Comparison of ENCODE assay signal across 23 cellular contexts in the genomic region with DNA sequence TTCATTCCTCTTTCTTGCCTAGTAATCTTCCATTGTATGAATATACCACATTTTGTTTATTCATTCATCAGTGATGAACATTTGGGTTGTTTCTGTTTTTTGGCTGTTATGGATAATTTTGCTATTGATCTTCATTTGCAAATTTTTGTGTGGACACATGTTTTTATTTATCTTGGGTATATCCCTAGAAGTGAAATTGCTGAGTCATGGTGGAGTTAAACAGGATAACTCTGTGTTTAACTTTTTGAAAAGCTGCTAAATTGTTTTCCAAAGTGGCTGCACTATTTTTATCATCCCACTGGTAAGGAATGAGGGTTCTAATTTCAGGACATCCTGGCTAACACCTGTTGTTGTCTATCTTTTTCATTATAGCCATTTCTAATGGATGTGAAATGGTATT.
"Had no signal": no experiment of that assay in that cellular context is flagged by ENCODE, and none has a peak within 500 bp of the region (broad histone marks: within the 10 kb centered on the region; RNA-seq: fewer than 3 reads in every experiment).

No MANE protein-coding gene starts in this region.

- H3K4me1 ChIP-seq: lower lobe of right lung, psoas muscle, stomach had no signal

- DNase-seq: dermis blood vessel endothelial cell; effector memory CD4-positive, alpha-beta T cell; esophagus squamous epithelium; foreskin fibroblast; gastrocnemius medialis; head of caudate nucleus; left ventricle myocardium superior; lower lobe of right lung; natural killer cell; occipital lobe; ovary; posterior cingulate gyrus; psoas muscle; small intestine; stimulated activated CD4-positive, alpha-beta T cell treated with anti-CD3 and anti-CD28 coated beads, Interleukin-2, amount 100 ng/mL, for 24 hours; stimulated activated CD4-positive, alpha-beta T cell treated with anti-CD3 and anti-CD28 coated beads, Interleukin-4, amount 100 ng/mL, for 24 hours; stimulated activated naive CD4-positive, alpha-beta T cell treated with Interleukin-2 at 50 U/mL for 16 hours; stomach; thyroid gland; trophoblast cell had no signal

- H3K36me3 ChIP-seq: esophagus squamous epithelium, gastrocnemius medialis, lower lobe of right lung, ovary, stomach, thyroid gland had no signal

- H3K27ac ChIP-seq: coronary artery, esophagus squamous epithelium, gastrocnemius medialis, lower lobe of right lung, ovary, psoas muscle, stomach, thyroid gland had no signal

- H3K27me3 ChIP-seq: esophagus squamous epithelium, gastrocnemius medialis, ovary, stomach, thyroid gland had no signal

- H3K9me3 ChIP-seq: esophagus squamous epithelium, gastrocnemius medialis, lower lobe of right lung, ovary, psoas muscle, stomach, thyroid gland had no signal

- H3K4me3 ChIP-seq: coronary artery, esophagus squamous epithelium, gastrocnemius medialis, lower lobe of right lung, ovary, psoas muscle, stomach, thyroid gland had no signal

- ATAC-seq: gastrocnemius medialis; left ventricle myocardium superior; lower lobe of right lung; natural killer cell; psoas muscle; right cardiac atrium; stimulated activated effector memory CD8-positive, alpha-beta T cell treated with anti-CD3 and anti-CD28 coated beads, Interleukin-12 subunit alpha, Interleukin-12 subunit beta, amount 100 ng/mL, for 72 hours had no signal
